ENCODE assay signal across 1 cellular context in the genomic region with DNA sequence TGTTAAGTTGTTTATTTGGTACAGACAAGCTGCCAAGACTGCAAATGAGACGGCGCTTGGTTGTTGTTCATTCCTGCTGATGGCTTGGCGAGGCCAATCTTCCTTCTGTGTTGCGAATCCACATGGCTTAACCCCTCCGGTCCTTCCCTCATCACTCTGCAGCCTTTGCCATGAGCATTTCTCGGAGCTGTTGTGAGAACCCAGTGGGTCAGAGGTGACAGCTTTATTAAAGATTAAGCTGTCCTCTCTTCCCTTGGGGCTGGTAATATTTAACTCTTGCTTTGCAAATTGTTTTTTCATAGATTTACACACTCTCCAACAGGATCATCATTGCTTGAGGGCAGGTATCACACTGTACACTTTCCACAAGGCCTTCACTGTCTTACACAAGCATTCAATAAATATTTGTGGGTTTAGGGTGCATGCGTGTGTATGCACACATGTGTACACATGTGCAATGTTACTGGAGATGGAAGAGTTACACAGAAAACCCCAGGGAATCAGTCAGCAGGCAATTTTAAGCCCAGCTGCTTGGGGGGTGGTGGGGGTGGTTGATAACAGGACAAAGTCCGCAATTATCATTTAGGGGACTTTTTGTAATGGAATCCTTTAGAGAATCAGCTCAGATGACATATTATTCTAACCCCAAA.
A peak's percentile ranks its signal among the peaks of the same experiment; 100 is the strongest.
TF ChIP-seq lines count a peak whose summit lies in the region.

No MANE protein-coding gene starts in this region.

TF ChIP-seq in A549, 52 proteins besides CTCF, POLR2A, EP300 and RAD21:
- TF ChIP-seq, protein P1, sequence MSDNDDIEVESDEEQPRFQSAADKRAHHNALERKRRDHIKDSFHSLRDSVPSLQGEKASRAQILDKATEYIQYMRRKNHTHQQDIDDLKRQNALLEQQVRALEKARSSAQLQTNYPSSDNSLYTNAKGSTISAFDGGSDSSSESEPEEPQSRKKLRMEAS (IDR thresholded peaks at IDR 0.05) = 0 out of 2 replicates have a peak, but pooled peaks have one; percentile 10
- TF ChIP-seq NPAS2 (CRISPR knock-in tag; IDR thresholded peaks at IDR 0.05; ENCODE audit: borderline replicate concordance) = no peak
